8 cellular contexts compared by ENCODE assay signal in genomic region chr4:102449751-102450352, GRCh38. TPM values are rescaled to one million over a fixed set of nuclear protein-coding genes. Genes with fewer than 3 reads are reported as not detected.
A peak's percentile ranks its signal among the peaks of the same experiment; 100 is the strongest.
DNase-seq lines count a peak whose midpoint lies in the region; ATAC-seq, FAIRE-seq and TF ChIP-seq lines count a peak whose summit lies in the region.

No MANE protein-coding gene starts in this region.

- no peaks in the 10 kb centered on the region for H4K20me1 ChIP-seq in KMS-11 (ENCODE audit: insufficient read depth)

- TF ChIP-seq CTCF in KMS-11 (conservative IDR thresholded peaks at IDR 0.05; ENCODE audit: low read depth, low read length) (peak; percentile 81), Panc1 (IDR thresholded peaks at IDR 0.05) (peak; percentile 67), heart left ventricle (IDR thresholded peaks at IDR 0.05) (peak; percentile 39 to 74 (median 61))

- in situ Hi-C loops in Panc1 (cut with HindIII; ENCODE audit: low pct_unique_long_range_greater_than_20kb, low sequenced_read_pairs) = no loop called here

- H3K36me3 ChIP-seq in KMS-11 (ENCODE audit: insufficient read depth) = no peaks in the 10 kb centered on the region
- H3K36me3 ChIP-seq in Panc1 (ENCODE audit: control insufficient read depth, insufficient read depth, low read length) = no peaks in the 10 kb centered on the region
- no peaks in the 10 kb centered on the region for H3K36me3 ChIP-seq in heart left ventricle
- H3K36me3 ChIP-seq in small intestine (ENCODE audit: control insufficient read depth in 2 of 2, insufficient read depth in 2 of 2, low read length in 2 of 2) = no peaks in the 10 kb centered on the region

- H3K27me3 Mint-ChIP-seq in activated naive CD8-positive, alpha-beta T cell treated with anti-CD3 and anti-CD28 coated beads for 36 hours = no peaks in the 10 kb centered on the region

- POLR2A ChIA-PET in Panc1 (lab: Charles Lee) = no interaction called here

- no peak overlapping the region for H3K9ac ChIP-seq in KMS-11

- no peak overlapping the region for H3K4me2 ChIP-seq in KMS-11

- H3K79me2 ChIP-seq in KMS-11 (ENCODE audit: insufficient read depth, low read depth) = no peaks in the 10 kb centered on the region

- H3K9me3 Mint-ChIP-seq in activated naive CD8-positive, alpha-beta T cell treated with anti-CD3 and anti-CD28 coated beads for 36 hours = no peaks in the 10 kb centered on the region

- 43 to 60% (median 49%) methylated on average over 4 of the region's 4 CpGs for WGBS in heart left ventricle, 4 donors
- 43 to 62% (median 56%) methylated on average over 4 of the region's 4 CpGs for WGBS in small intestine, 3 donors

- intact Hi-C loops in Panc1 (cut with micrococcal nuclease; ENCODE audit: unreplicated experiment) (loop anchor here (5.0 to 10.0 kb wide), 2 partner anchors 165 to 557 kb away; no protein-coding TSS in a partner anchor), heart left ventricle (cut with DNase I) (loop anchor here (2.0 to 10.0 kb wide), 18 partner anchors 42 to 652 kb away; partner anchors contain the start of genes BDH2 (in 4 of the 10) and SLC9B1 (in 1 of the 10))

- peak; percentile 26 for FAIRE-seq in small intestine (lab: Jason Lieb, UNC)

- no peak overlapping the region for H3K27ac Mint-ChIP-seq in activated naive CD8-positive, alpha-beta T cell treated with anti-CD3 and anti-CD28 coated beads for 36 hours

- CTCF ChIA-PET in Panc1 (lab: Charles Lee) = interaction anchor here (0.5 kb wide), 1 partner anchor 223 kb away, joined by 4 read pairs; no protein-coding TSS in a partner anchor

- H3K27ac ChIP-seq in KMS-11 = no peak overlapping the region
- no peak overlapping the region for H3K27ac ChIP-seq in Panc1 (ENCODE audit: low read length)
- no peak overlapping the region for H3K27ac ChIP-seq in heart left ventricle
- no peak overlapping the region for H3K27ac ChIP-seq in small intestine (ENCODE audit: low read depth in 1 of 2, low read length in 1 of 2)

- no peak overlapping the region for H3K4me3 Mint-ChIP-seq in activated naive CD8-positive, alpha-beta T cell treated with anti-CD3 and anti-CD28 coated beads for 36 hours

- H3K4me3 ChIP-seq in KMS-11 (IDR thresholded peaks at IDR 0.05; ENCODE audit: insufficient read depth, low read depth, low read length) = no peak overlapping the region
- H3K4me3 ChIP-seq in Panc1 (ENCODE audit: low read depth in 2 of 2, low read length in 2 of 2) = no peak overlapping the region
- H3K4me3 ChIP-seq in heart left ventricle = no peak overlapping the region
- no peak overlapping the region for H3K4me3 ChIP-seq in small intestine (ENCODE audit: low read depth in 1 of 2, low read length in 2 of 2)

- BruUV-seq in Panc1 (replicated peaks; lab: Mats Ljungman, UMichigan) = no TSS peak

- H2AFZ ChIP-seq in KMS-11 (ENCODE audit: low read depth) = no peak overlapping the region

- no peaks in the 10 kb centered on the region for H3K36me3 Mint-ChIP-seq in activated naive CD8-positive, alpha-beta T cell treated with anti-CD3 and anti-CD28 coated beads for 36 hours

- peak; percentile 61 for ATAC-seq in GM21390 (IDR thresholded peaks at IDR 0.05; ENCODE audit: unreplicated experiment)
- ATAC-seq in Panc1 = peak; percentile 56; the same call in 1 of the 2 replicates
- peak in 2 of 4 donors; percentile 52 to 55 for ATAC-seq in heart left ventricle
- ATAC-seq in HG02588 (IDR thresholded peaks at IDR 0.05; ENCODE audit: unreplicated experiment) = no peak

- no peak for TF ChIP-seq POLR2A in heart left ventricle (IDR thresholded peaks at IDR 0.05)

- peaks cover 19% of the 10 kb centered on the region for H3K4me1 Mint-ChIP-seq in activated naive CD8-positive, alpha-beta T cell treated with anti-CD3 and anti-CD28 coated beads for 36 hours

- peak; percentile 53 for DNase-seq in DMS114 treated with DMSO at 0.1 percent for 48 hours (lab: John Stamatoyannopoulos, UW; ENCODE audit: unreplicated experiment)
- DNase-seq in Panc1 (ENCODE audit: low read depth, low spot score) = peak; percentile 50
- peak; percentile 30 for DNase-seq in activated naive CD8-positive, alpha-beta T cell treated with anti-CD3 and anti-CD28 coated beads for 36 hours
- DNase-seq in heart left ventricle = peak in 1 of 5 donors; percentile 28
- peak; percentile 80 for DNase-seq in small intestine

- H3K4me1 ChIP-seq in KMS-11 (ENCODE audit: low read depth, poor library complexity, severe bottlenecking) = no peaks in the 10 kb centered on the region
- no peaks in the 10 kb centered on the region for H3K4me1 ChIP-seq in Panc1 (ENCODE audit: control insufficient read depth, insufficient read depth, low read length)
- H3K4me1 ChIP-seq in heart left ventricle = peaks cover 0 to 3% (median 0%) of the 10 kb centered on the region in 12 donors
- no peaks in the 10 kb centered on the region for H3K4me1 ChIP-seq in small intestine (ENCODE audit: control insufficient read depth in 2 of 2, insufficient read depth in 1 of 2, low read depth in 1 of 2, low read length in 1 of 2)

- H3K9me3 ChIP-seq in Panc1 (ENCODE audit: control insufficient read depth, insufficient read depth, low read depth, low read length) (no peaks in the 10 kb centered on the region), heart left ventricle (no peaks in the 10 kb centered on the region), small intestine (ENCODE audit: control insufficient read depth, low read depth) (no peaks in the 10 kb centered on the region)

- H3K27me3 ChIP-seq in KMS-11 (ENCODE audit: insufficient read depth, low read depth) = no peaks in the 10 kb centered on the region
- no peaks in the 10 kb centered on the region for H3K27me3 ChIP-seq in Panc1 (ENCODE audit: control insufficient read depth, insufficient read depth, low read length)
- H3K27me3 ChIP-seq in heart left ventricle = no peaks in the 10 kb centered on the region
- no peaks in the 10 kb centered on the region for H3K27me3 ChIP-seq in small intestine (ENCODE audit: control insufficient read depth in 2 of 2, insufficient read depth in 2 of 2, low read length in 2 of 2)

RNA-seq across cellular contexts. Expression of gene NFKB1, which starts 51.3 kb away (rescaled TPM):
- total RNA-seq in Panc1 (2021; ENCODE audit: unreplicated experiment) (29.0 TPM), heart left ventricle (10 to 100 TPM; 15.9 to 34.1 (median 19.9) TPM)
- polyA plus RNA-seq in Panc1 (2012; ENCODE audit: insufficient read length) = 21.6 TPM
- total RNA-seq in activated naive CD8-positive, alpha-beta T cell treated with anti-CD3 and anti-CD28 coated beads for 36 hours = 100 to 1,000 TPM; 250 to 259 TPM
- polyA plus RNA-seq in heart left ventricle (10 to 100 TPM in 1 of 2 donors, 1 to 10 TPM in 1; 4.8 to 11.4 TPM), small intestine (10 to 100 TPM; 12.7 to 19.0 (median 16.8) TPM)
